In the genomic region with DNA sequence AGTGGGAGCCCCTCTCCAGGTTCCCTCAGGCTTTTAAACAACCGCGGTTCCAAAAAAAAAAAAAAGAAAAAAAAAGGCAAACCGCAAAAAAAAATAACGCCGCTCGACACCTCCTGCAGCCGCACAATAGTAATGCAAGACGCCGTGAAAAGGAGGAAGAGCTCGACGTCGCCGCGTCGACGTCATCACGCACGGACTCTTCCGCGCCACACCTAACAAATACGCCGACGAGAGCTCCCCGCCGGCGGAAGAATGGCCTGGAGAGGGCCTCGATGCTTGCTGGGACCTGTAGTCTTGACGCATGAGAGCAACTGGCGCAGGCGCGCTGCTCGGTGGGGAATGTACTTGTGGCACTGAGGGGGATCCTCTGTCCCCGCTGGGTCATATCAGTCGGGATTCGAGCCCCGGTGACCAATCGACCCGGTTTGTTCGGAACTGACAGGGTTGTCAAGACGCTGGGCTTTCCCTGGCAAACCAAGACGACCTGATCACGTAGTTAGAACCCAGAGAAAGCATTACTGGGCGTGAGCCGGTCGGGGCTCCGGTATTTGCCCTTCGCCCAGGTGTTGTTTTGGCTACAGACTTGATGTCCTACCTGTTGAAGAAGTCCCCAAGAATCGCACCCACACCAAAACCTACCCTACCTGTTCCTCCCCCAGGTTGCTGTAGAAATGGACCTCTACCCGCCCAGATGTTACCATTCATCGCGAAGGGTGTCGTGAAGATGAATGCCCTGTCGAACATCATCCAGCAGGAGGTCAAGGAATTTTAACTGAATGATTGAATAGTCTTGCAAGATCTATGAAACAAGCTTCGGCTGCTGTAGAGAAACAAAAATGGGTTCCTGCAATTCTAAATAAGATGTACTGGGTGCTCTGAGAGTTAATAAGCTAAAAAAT, we compare ENCODE assay signal across 8 cellular contexts. TPM values are rescaled to one million over a fixed set of nuclear protein-coding genes. Genes with fewer than 3 reads are reported as not detected.
DNase-seq lines count a peak whose midpoint lies in the region; ATAC-seq and TF ChIP-seq lines count a peak whose summit lies in the region.

A gene (minus strand): TSS at position 131 of the 899 bp plus-strand sequence. CDS start 166 bp downstream, outside the sequence.

- POLR2A ChIA-PET in activated CD4-positive, alpha-beta memory T cell treated with anti-CD3 and anti-CD28 coated beads, Interleukin-2, amount 10 ng/mL, durations not matched to agents 7 days and 5 days (lab: Charles Lee): interaction anchor here (0.6 to 2.3 kb wide), 11 partner anchors 10 to 692 kb away, joined by 3 to 15 read pairs (median 3); a partner anchor contains a TSS

- 1% methylated on average over 44 to 54 of the region's 54 CpGs for WGBS in lower leg skin, 2 donors

- no peak for TF ChIP-seq CTCF in lower leg skin (IDR thresholded peaks at IDR 0.05)

- DNase-seq in CD4-positive, CD25-positive, alpha-beta regulatory T cell: peak; percentile 95 to 99 (median 96)
- DNase-seq in NCI-H82 treated with DMSO at 0.1 percent for 48 hours (lab: John Stamatoyannopoulos, UW; ENCODE audit: unreplicated experiment) (peak; percentile 89), lower leg skin (ENCODE audit: low spot score in 2 of 2) (peak; percentile 98 to 99)
- peak; percentile 96 for DNase-seq in activated CD4-positive, alpha-beta memory T cell treated with anti-CD3 and anti-CD28 coated beads, Interleukin-2, amount 10 ng/mL, durations not matched to agents 7 days and 5 days
- peak; percentile 84 to 92 (median 86) for DNase-seq in stimulated activated CD4-positive, alpha-beta T cell treated with anti-CD3 and anti-CD28 coated beads, TNF-alpha, amount 100 ng/mL, for 1 hour (ENCODE audit: low read depth in 3 of 3, low spot score in 1 of 3)

- no peaks in the 10 kb centered on the region for H3K27me3 ChIP-seq in CD4-positive, CD25-positive, alpha-beta regulatory T cell (ENCODE audit: control insufficient read depth, insufficient read depth, low read length)
- H3K27me3 ChIP-seq in duodenal mucosa (ENCODE audit: control insufficient read depth in 1 of 2, insufficient read depth in 2 of 2, low read length in 2 of 2): no peaks in the 10 kb centered on the region

- H3K27me3 Mint-ChIP-seq in CD4-positive, CD25-positive, alpha-beta regulatory T cell: peaks cover 26% of the 10 kb centered on the region
- no peaks in the 10 kb centered on the region for H3K27me3 Mint-ChIP-seq in activated CD4-positive, alpha-beta memory T cell treated with anti-CD3 and anti-CD28 coated beads, Interleukin-2, amount 10 ng/mL, durations not matched to agents 7 days and 5 days

- H3K9me3 Mint-ChIP-seq in CD4-positive, CD25-positive, alpha-beta regulatory T cell: peaks cover 0 to 2% (median 0%) of the 10 kb centered on the region in 7 donors
- no peaks in the 10 kb centered on the region for H3K9me3 Mint-ChIP-seq in activated CD4-positive, alpha-beta memory T cell treated with anti-CD3 and anti-CD28 coated beads, Interleukin-2, amount 10 ng/mL, durations not matched to agents 7 days and 5 days

- peaks cover 24 to 49% (median 39%) of the 10 kb centered on the region in 4 donors for H3K4me1 Mint-ChIP-seq in CD4-positive, CD25-positive, alpha-beta regulatory T cell
- H3K4me1 Mint-ChIP-seq in activated CD4-positive, alpha-beta memory T cell treated with anti-CD3 and anti-CD28 coated beads, Interleukin-2, amount 10 ng/mL, durations not matched to agents 7 days and 5 days: peaks cover 27% of the 10 kb centered on the region

- intact Hi-C loops in lower leg skin (cut with DNase I; ENCODE audit: low total_unique reads): no loop called here

- peak within 1 kb of the TSS; percentile 91 for H3K27ac ChIP-seq in CD4-positive, CD25-positive, alpha-beta regulatory T cell (ENCODE audit: insufficient read depth, low read length, poor library complexity, severe bottlenecking)
- peak within 1 kb of the TSS; percentile 89 for H3K27ac ChIP-seq in duodenal mucosa (ENCODE audit: low read depth, low read length)

- peaks cover 5% of the 10 kb centered on the region for H3K36me3 ChIP-seq in CD4-positive, CD25-positive, alpha-beta regulatory T cell (ENCODE audit: control insufficient read depth, insufficient read depth, low read length)
- H3K36me3 ChIP-seq in duodenal mucosa (ENCODE audit: control insufficient read depth in 1 of 2, insufficient read depth in 2 of 2, low read length in 2 of 2): peaks cover 0 to 7% of the 10 kb centered on the region in 2 donors

- CTCF ChIA-PET in activated CD4-positive, alpha-beta memory T cell treated with anti-CD3 and anti-CD28 coated beads, Interleukin-2, amount 10 ng/mL, durations not matched to agents 7 days and 5 days (lab: Charles Lee): interaction anchor here (0.5 to 4.1 kb wide), 34 partner anchors 9 to 860 kb away, joined by 3 to 35 read pairs (median 4); a partner anchor contains a TSS

- no peak for TF ChIP-seq POLR2A in lower leg skin (IDR thresholded peaks at IDR 0.05)

- ATAC-seq in CD4-positive, CD25-positive, alpha-beta regulatory T cell (ENCODE audit: low read depth in 2 of 2): peak; percentile 96 to 97
- ATAC-seq in GM19397 (IDR thresholded peaks at IDR 0.05; ENCODE audit: unreplicated experiment) (peak; percentile 99), HG03575 (IDR thresholded peaks at IDR 0.05; ENCODE audit: extremely low read depth, insufficient number of reproducible peaks, low FRiP score, unreplicated experiment) (peak; percentile 98)

- peaks cover 7% of the 10 kb centered on the region for H3K36me3 Mint-ChIP-seq in CD4-positive, CD25-positive, alpha-beta regulatory T cell
- H3K36me3 Mint-ChIP-seq in activated CD4-positive, alpha-beta memory T cell treated with anti-CD3 and anti-CD28 coated beads, Interleukin-2, amount 10 ng/mL, durations not matched to agents 7 days and 5 days (ENCODE audit: low read depth): peaks cover 4% of the 10 kb centered on the region

- H3K9me3 ChIP-seq in CD4-positive, CD25-positive, alpha-beta regulatory T cell (ENCODE audit: control insufficient read depth in 2 of 2, low read length in 2 of 2): no peaks in the 10 kb centered on the region
- H3K9me3 ChIP-seq in duodenal mucosa (ENCODE audit: control insufficient read depth in 1 of 2, low read length in 2 of 2): no peaks in the 10 kb centered on the region

- peak within 1 kb of the TSS; percentile 92 to 94 for H3K9ac ChIP-seq in duodenal mucosa (ENCODE audit: low read depth in 1 of 2, low read length in 2 of 2)

- peak within 1 kb of the TSS; percentile 92 to 98 (median 94) for H3K4me3 Mint-ChIP-seq in CD4-positive, CD25-positive, alpha-beta regulatory T cell
- H3K4me3 Mint-ChIP-seq in activated CD4-positive, alpha-beta memory T cell treated with anti-CD3 and anti-CD28 coated beads, Interleukin-2, amount 10 ng/mL, durations not matched to agents 7 days and 5 days: peak within 1 kb of the TSS; percentile 95

- H3K4me3 ChIP-seq in CD4-positive, CD25-positive, alpha-beta regulatory T cell (ENCODE audit: low read depth, low read length): peak within 1 kb of the TSS; percentile 88
- peak within 1 kb of the TSS; percentile 93 to 97 for H3K4me3 ChIP-seq in duodenal mucosa (ENCODE audit: low read depth in 1 of 2, low read length in 2 of 2)
- H3K4me3 ChIP-seq in lower leg skin (ENCODE audit: low read depth, poor library complexity, severe bottlenecking): peak within 1 kb of the TSS; percentile 31

- H3K27ac Mint-ChIP-seq in CD4-positive, CD25-positive, alpha-beta regulatory T cell: peak within 1 kb of the TSS; percentile 98
- peak within 1 kb of the TSS; percentile 87 for H3K27ac Mint-ChIP-seq in activated CD4-positive, alpha-beta memory T cell treated with anti-CD3 and anti-CD28 coated beads, Interleukin-2, amount 10 ng/mL, durations not matched to agents 7 days and 5 days

- H3K4me1 ChIP-seq in CD4-positive, CD25-positive, alpha-beta regulatory T cell (ENCODE audit: control insufficient read depth, insufficient read depth, low read length, poor library complexity, severe bottlenecking): peaks cover 33% of the 10 kb centered on the region
- peaks cover 22 to 28% of the 10 kb centered on the region in 2 donors for H3K4me1 ChIP-seq in duodenal mucosa (ENCODE audit: control insufficient read depth in 1 of 2, insufficient read depth in 2 of 2, low read length in 2 of 2)

RNA-seq across cellular contexts. Expression of the gene that starts here (rescaled TPM):
- total RNA-seq in CD4-positive, CD25-positive, alpha-beta regulatory T cell: 8.5 TPM
- polyA plus RNA-seq in CD4-positive, CD25-positive, alpha-beta regulatory T cell: 1 to 10 TPM; 6.7 to 10.0 (median 6.7) TPM
- total RNA-seq in activated CD4-positive, alpha-beta memory T cell treated with anti-CD3 and anti-CD28 coated beads, Interleukin-2, amount 10 ng/mL, durations not matched to agents 7 days and 5 days: 10 to 100 TPM; 12.7 to 14.7 TPM
- 10 to 100 TPM; 13.7 to 37.2 (median 18.8) TPM for total RNA-seq in lower leg skin

Comparison
In these comparisons a context has a peak if more than half of its experiments do, and no peak if none do; other contexts are left out.
1. Peak in every context shown above with its lines: DNase-seq, ATAC-seq, H3K4me3 ChIP-seq and H3K27ac ChIP-seq.
2. H3K4me3 ChIP-seq: peak in every context shown above with its lines; median percentile 95 in duodenal mucosa; 88 in CD4-positive, CD25-positive, alpha-beta regulatory T cell; 31 in lower leg skin.